In genomic region chr15:88745075-88745474, GRCh38 we compare ENCODE assay signal across 18 cellular contexts. TPM values are rescaled to one million over a fixed set of nuclear protein-coding genes. Genes with fewer than 3 reads are reported as not detected.
"Had no signal": no experiment of that assay in that cellular context is flagged by ENCODE, and none has a peak within 500 bp of the region (broad histone marks: within the 10 kb centered on the region; RNA-seq: fewer than 3 reads in every experiment).

No MANE protein-coding gene starts in this region.

- H3K4me3 ChIP-seq: breast epithelium, lung, mucosa of descending colon, prostate gland, right lobe of liver, upper lobe of right lung had no signal

- H3K36me3 ChIP-seq: breast epithelium, prostate gland, right lobe of liver, upper lobe of right lung had no signal

- DNase-seq: activated CD4-positive, alpha-beta T cell treated with anti-CD3 and anti-CD28 coated beads, Interleukin-2, amount 50 U/mL, for 1 hour; activated CD4-positive, CD25-positive, alpha-beta regulatory T cell; activated naive CD4-positive, alpha-beta T cell treated with anti-CD3 and anti-CD28 coated beads, Interleukin-2, amount 50 U/mL, for 16 hours; amniotic stem cell; hypothalamus; mucosa of descending colon; nucleus accumbens; right lobe of liver; stimulated activated CD4-positive, alpha-beta T cell treated with anti-CD3 and anti-CD28 coated beads, Interleukin-12 subunit alpha, Interleukin-12 subunit beta, amount 100 ng/mL, for 4 hours; stimulated activated naive CD4-positive, alpha-beta T cell; substantia nigra; upper lobe of right lung had no signal

- H3K27me3 ChIP-seq: right lobe of liver had no signal

- H3K9me3 ChIP-seq: breast epithelium, mucosa of descending colon, prostate gland, right lobe of liver, upper lobe of right lung had no signal

- H3K27ac ChIP-seq: breast epithelium, prostate gland, right lobe of liver, upper lobe of right lung had no signal

- H3K4me1 ChIP-seq: breast epithelium, prostate gland, right lobe of liver, upper lobe of right lung had no signal

RNA-seq across cellular contexts. Expression of gene ACAN, which starts 58.2 kb away (rescaled TPM):
- total RNA-seq: activated CD8-positive, alpha-beta memory T cell treated with anti-CD3 and anti-CD28 coated beads for 36 hours; activated T-helper 2 cell treated with anti-CD3 and anti-CD28 coated beads, Interferon-gamma antibody, Interleukin-2, Interleukin-4, amounts not matched to agents 10 μg/mL and 5 μg/mL and 100 μg/mL, durations not matched to agents 14 hours and 24 hours and 36 hours; T-helper 2 cell treated with Interferon-gamma antibody and Interleukin-4, amounts not matched to agents 100 ng/mL and 5 ng/mL, for 36 hours had no signal
